In the genomic region with DNA sequence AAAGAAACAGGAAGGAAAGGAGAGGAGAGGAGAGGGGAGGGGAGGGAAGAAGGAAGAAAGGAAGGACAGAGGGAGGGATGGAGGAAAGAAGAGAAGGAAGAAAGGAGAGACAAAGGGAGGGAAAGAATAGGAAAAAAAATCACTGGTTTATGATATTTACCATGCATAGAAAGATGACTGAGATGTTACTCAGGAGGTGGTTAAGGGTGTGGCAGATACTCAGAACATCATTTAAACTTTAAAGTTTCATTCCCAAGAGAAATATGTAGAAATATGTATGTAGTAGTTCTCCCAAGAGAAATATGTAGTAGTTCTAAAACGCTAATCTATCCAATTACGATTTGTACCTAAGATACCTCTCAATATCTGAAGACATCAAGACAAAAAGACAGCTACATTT, we compare ENCODE assay signal across 8 cellular contexts.
"Had no signal": no experiment of that assay in that cellular context is flagged by ENCODE, and none has a peak within 500 bp of the region (broad histone marks: within the 10 kb centered on the region; RNA-seq: fewer than 3 reads in every experiment).

No MANE protein-coding gene starts in this region.

- H3K4me2 ChIP-seq: GM23338 had no signal

- ATAC-seq: GM23338, K562 had no signal

- H3K4me3 ChIP-seq: GM23338, K562 had no signal

- FAIRE-seq: H1, H54, K562 had no signal

- DNase-seq: H9, HCEC 1CT, IMR-90, KG1 had no signal

- H2AFZ ChIP-seq: GM23338 had no signal
